In the genomic region with DNA sequence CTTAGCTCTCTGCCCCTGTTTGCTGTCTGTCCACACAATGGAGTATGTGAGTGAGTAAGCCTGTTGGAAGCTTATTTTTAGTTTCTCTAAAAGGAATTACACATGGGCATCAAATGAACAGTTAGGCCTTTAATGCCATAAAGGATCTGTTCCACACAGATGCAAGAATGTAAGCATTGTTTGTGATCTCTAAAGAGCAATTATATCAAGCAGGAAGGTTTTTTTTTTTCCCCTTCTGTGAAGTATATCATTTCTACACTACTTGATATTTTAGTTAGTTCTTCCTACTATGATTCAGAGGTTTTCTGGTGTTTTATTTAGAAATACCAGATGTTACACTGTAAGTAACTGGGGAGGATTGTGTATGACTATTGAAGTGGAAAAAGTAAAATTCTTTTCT, we compare ENCODE assay signal across 13 cellular contexts.
A peak's percentile ranks its signal among the peaks of the same experiment; 100 is the strongest.
DNase-seq lines count a peak whose midpoint lies in the region; ATAC-seq and TF ChIP-seq lines count a peak whose summit lies in the region.
"Had no signal": no experiment of that assay in that cellular context is flagged by ENCODE, and none has a peak within 500 bp of the region (broad histone marks: within the 10 kb centered on the region; RNA-seq: fewer than 3 reads in every experiment).

No MANE protein-coding gene starts in this region.

- no peak overlapping the region for H3K4me3 ChIP-seq in epithelial cell of proximal tubule (ENCODE audit: low read depth, low read length)

- DNase-seq in epithelial cell of proximal tubule (ENCODE audit: low read depth): peak; percentile 23
- DNase-seq in sciatic nerve (ENCODE audit: low spot score): no peak
- no peak for DNase-seq in naive thymus-derived CD8-positive, alpha-beta T cell
- no peak for DNase-seq in stimulated activated naive CD4-positive, alpha-beta T cell treated with Interleukin-2 at 50 U/mL for 16 hours (lab: John Stamatoyannopoulos, UW)
- DNase-seq: activated T-cell treated with anti-CD3 and anti-CD28 coated beads for 4 hours; DND-41; NCI-H187 treated with DMSO at 0.1 percent for 48 hours; stimulated activated naive CD4-positive, alpha-beta T cell had no signal

- H3K4me1 Mint-ChIP-seq in naive thymus-derived CD8-positive, alpha-beta T cell: no peaks in the 10 kb centered on the region
- H3K4me1 Mint-ChIP-seq: central memory CD8-positive, alpha-beta T cell had no signal

- intact Hi-C loops in sciatic nerve (cut with DNase I): no loop called here

- POLR2A ChIA-PET in naive thymus-derived CD8-positive, alpha-beta T cell (lab: Charles Lee): no interaction called here

- H3K36me3 Mint-ChIP-seq in naive thymus-derived CD8-positive, alpha-beta T cell: no peaks in the 10 kb centered on the region

- TF ChIP-seq CTCF in epithelial cell of proximal tubule (conservative IDR thresholded peaks at IDR 0.05; ENCODE audit: low read depth, low read length): no peak

- peaks cover 0 to 4% (median 0%) of the 10 kb centered on the region in 9 donors for H3K9me3 Mint-ChIP-seq in naive thymus-derived CD8-positive, alpha-beta T cell
- H3K9me3 Mint-ChIP-seq: central memory CD8-positive, alpha-beta T cell had no signal

- TF ChIP-seq RAD21 in Ishikawa (IDR thresholded peaks at IDR 0.05; ENCODE audit: low read depth): no peak

- peak; percentile 63 for TF ChIP-seq EP300 in Ishikawa (IDR thresholded peaks at IDR 0.05; ENCODE audit: borderline replicate concordance)

- H3K4me3 Mint-ChIP-seq in naive thymus-derived CD8-positive, alpha-beta T cell: no peak overlapping the region
- H3K4me3 Mint-ChIP-seq: central memory CD8-positive, alpha-beta T cell had no signal

- peaks cover 0 to 2% (median 0%) of the 10 kb centered on the region in 5 donors for H3K27me3 Mint-ChIP-seq in naive thymus-derived CD8-positive, alpha-beta T cell
- H3K27me3 Mint-ChIP-seq: central memory CD8-positive, alpha-beta T cell had no signal

- ATAC-seq in GM18511 (IDR thresholded peaks at IDR 0.05; ENCODE audit: unreplicated experiment) (peak; percentile 29), sciatic nerve (peak; percentile 34), GM21528 (IDR thresholded peaks at IDR 0.05; ENCODE audit: low FRiP score, unreplicated experiment) (no peak), GM21619 (IDR thresholded peaks at IDR 0.05; ENCODE audit: unreplicated experiment) (no peak)
- ATAC-seq in naive thymus-derived CD8-positive, alpha-beta T cell: no peak

- no peak overlapping the region for H3K27ac Mint-ChIP-seq in naive thymus-derived CD8-positive, alpha-beta T cell

TF ChIP-seq in Ishikawa, 13 proteins besides CTCF, POLR2A, EP300 and RAD21:
- TF ChIP-seq TEAD4 (IDR thresholded peaks at IDR 0.05): peak; percentile 49
- peak; percentile 67 for TF ChIP-seq TCF12 (IDR thresholded peaks at IDR 0.05; ENCODE audit: low read depth)
- TF ChIP-seq FOXM1 (IDR thresholded peaks at IDR 0.05; ENCODE audit: borderline replicate concordance, low read depth): peak; percentile 57; the same call in 1 of the 2 replicates
- TF ChIP-seq ZBTB7A (IDR thresholded peaks at IDR 0.05; ENCODE audit: low read depth): no peak
- no peak for TF ChIP-seq CEBPB (IDR thresholded peaks at IDR 0.05)
- TF ChIP-seq CREB1 (IDR thresholded peaks at IDR 0.05; ENCODE audit: low read depth): no peak
- no peak for TF ChIP-seq TAF1 (IDR thresholded peaks at IDR 0.05; ENCODE audit: low read depth)
- TF ChIP-seq YY1 (IDR thresholded peaks at IDR 0.05; ENCODE audit: low read depth): no peak
TF ChIP-seq in Ishikawa: peak in this region for 3.

Comparison
In these comparisons a context has a peak if more than half of its experiments do, and no peak if none do; other contexts are left out.
1. ATAC-seq: peak in GM18511 (single experiment) and sciatic nerve (single experiment); none in GM21528 (single experiment), naive thymus-derived CD8-positive, alpha-beta T cell (0 of 2) and GM21619 (single experiment).